Comparison of ENCODE assay signal across 15 cellular contexts in genomic region chr5:143837306-143837848, GRCh38. TPM values are rescaled to one million over a fixed set of nuclear protein-coding genes. Genes with fewer than 3 reads are reported as not detected.
DNase-seq lines count a peak whose midpoint lies in the region; ATAC-seq and TF ChIP-seq lines count a peak whose summit lies in the region.
"Had no signal": no experiment of that assay in that cellular context is flagged by ENCODE, and none has a peak within 500 bp of the region (broad histone marks: within the 10 kb centered on the region; RNA-seq: fewer than 3 reads in every experiment).

No MANE protein-coding gene starts in this region.

- no peaks in the 10 kb centered on the region for H3K4me1 ChIP-seq in lower lobe of right lung
- H3K4me1 ChIP-seq: breast epithelium had no signal

- in situ Hi-C loops in astrocyte of the spinal cord (cut with HindIII; ENCODE audit: low sequenced_read_pairs): no loop called here

- H3K36me3 ChIP-seq in lower lobe of right lung: no peaks in the 10 kb centered on the region
- H3K36me3 ChIP-seq: breast epithelium had no signal

- DNase-seq in DMS 273 (lab: John Stamatoyannopoulos, UW; ENCODE audit: unreplicated experiment) (peak; percentile 11), DMS 273 treated with DMSO at 0.1 percent for 48 hours (lab: John Stamatoyannopoulos, UW) (no peak), NCI-H2029 treated with DMSO at 0.1 percent for 48 hours (lab: John Stamatoyannopoulos, UW) (peak; percentile 65), astrocyte of the spinal cord (ENCODE audit: low read depth, low spot score) (peak; percentile 63), skeletal muscle cell (ENCODE audit: low read depth) (peak; percentile 52), NCI-H2196 treated with DMSO at 0.1 percent for 48 hours (lab: John Stamatoyannopoulos, UW; ENCODE audit: unreplicated experiment) (no peak), erythroblast (lab: John Stamatoyannopoulos, UW) (no peak), lower lobe of right lung (no peak)
- DNase-seq: activated CD4-positive, CD25-positive, alpha-beta regulatory T cell; activated T-cell treated with anti-CD3 and anti-CD28 coated beads, Interleukin-2, amount 50 U/mL, for 4 hours; islet precursor cell; stimulated activated CD4-positive, alpha-beta T cell treated with anti-CD3 and anti-CD28 coated beads, Interleukin-15, amount 100 ng/mL, for 24 hours had no signal

- H3K4me3 ChIP-seq in astrocyte of the spinal cord (ENCODE audit: low read depth, low read length): no peak overlapping the region
- no peak overlapping the region for H3K4me3 ChIP-seq in skeletal muscle cell (ENCODE audit: low read depth, low read length)
- H3K4me3 ChIP-seq in lower lobe of right lung: no peak overlapping the region
- H3K4me3 ChIP-seq: breast epithelium had no signal

- intact Hi-C loops in lower lobe of right lung (cut with DNase I): no loop called here

- TF ChIP-seq POLR2A in erythroblast (IDR thresholded peaks at IDR 0.05; ENCODE audit: low read length): no peak

- ATAC-seq in lower lobe of right lung: no peak
- ATAC-seq: activated T-cell treated with anti-CD3 and anti-CD28 coated beads, Interleukin-2, amount 50 U/mL, for 4 hours; stimulated activated memory B cell treated with anti-CD40 and anti-IgM and Interleukin-4, amounts not matched to agents 10 μg/mL and 1 μg/mL and 100 μg/mL, for 72 hours had no signal

- no peak overlapping the region for H3K27ac ChIP-seq in lower lobe of right lung
- H3K27ac ChIP-seq: 22Rv1, breast epithelium had no signal

- TF ChIP-seq CTCF in astrocyte of the spinal cord (IDR thresholded peaks at IDR 0.05; ENCODE audit: low read depth, low read length): no peak
- no peak for TF ChIP-seq CTCF in lower lobe of right lung (IDR thresholded peaks at IDR 0.05)

- H3K9me3 ChIP-seq in lower lobe of right lung: no peaks in the 10 kb centered on the region
- H3K9me3 ChIP-seq: breast epithelium had no signal

- peaks cover 2% of the 10 kb centered on the region for H3K27me3 ChIP-seq in lower lobe of right lung (ENCODE audit: low read depth)
- H3K27me3 ChIP-seq: breast epithelium had no signal

RNA-seq across cellular contexts. Expression of gene HMHB1, which starts 25.4 kb away (rescaled TPM):
- not detected for total RNA-seq in lower lobe of right lung
- total RNA-seq: activated T-cell treated with anti-CD3 and anti-CD28 coated beads, Interleukin-2, amount 50 U/mL, for 4 hours; breast epithelium had no signal

Comparison
In these comparisons a context has a peak if more than half of its experiments do, and no peak if none do; other contexts are left out.
1. DNase-seq: peak in DMS 273 (single experiment), NCI-H2029 treated with DMSO at 0.1 percent for 48 hours (single experiment), astrocyte of the spinal cord (single experiment) and skeletal muscle cell (single experiment); none in DMS 273 treated with DMSO at 0.1 percent for 48 hours (single experiment), NCI-H2196 treated with DMSO at 0.1 percent for 48 hours (single experiment), erythroblast (0 of 2) and lower lobe of right lung (single experiment).